ENCODE assay signal across 14 cellular contexts in genomic region chr19:13692096-13692495, GRCh38.
A peak's percentile ranks its signal among the peaks of the same experiment; 100 is the strongest.
DNase-seq lines count a peak whose midpoint lies in the region; ATAC-seq and TF ChIP-seq lines count a peak whose summit lies in the region.
"Had no signal": no experiment of that assay in that cellular context is flagged by ENCODE, and none has a peak within 500 bp of the region (broad histone marks: within the 10 kb centered on the region; RNA-seq: fewer than 3 reads in every experiment).

No MANE protein-coding gene starts in this region.

- DNase-seq in EL = peak; percentile 65
- DNase-seq in NCI-H226 = peak; percentile 6
- peak; percentile 53 for DNase-seq in cerebellar cortex (ENCODE audit: low spot score)
- DNase-seq in neuronal stem cell (ENCODE audit: low spot score) = no peak
- DNase-seq in CD4-positive, alpha-beta memory T cell = no peak
- no peak for DNase-seq in MV-4-11 (lab: John Stamatoyannopoulos, UW)
- no peak for DNase-seq in gastrocnemius medialis
- DNase-seq: activated T-cell treated with anti-CD3 and anti-CD28 coated beads, Interleukin-2, amount 50 U/mL, for 4 hours; DND-41; effector memory CD4-positive, alpha-beta T cell; left ventricle myocardium inferior; NCI-H524; stimulated activated CD8-positive, alpha-beta memory T cell treated with anti-CD3 and anti-CD28 coated beads, Interleukin-4, amount 100 ng/mL, for 48 hours had no signal

- H2BK5ac ChIP-seq in neuronal stem cell (ENCODE audit: low read length) = no peak overlapping the region

- CTCF ChIA-PET in CD4-positive, alpha-beta memory T cell (lab: Charles Lee; ENCODE audit: partially characterized antibody) = no interaction called here

- no peaks in the 10 kb centered on the region for H3K4me1 ChIP-seq in neuronal stem cell (ENCODE audit: control insufficient read depth in 2 of 2, insufficient read depth in 1 of 2, low read depth in 1 of 2, low read length in 2 of 2)
- H3K4me1 ChIP-seq in CD4-positive, alpha-beta memory T cell (ENCODE audit: insufficient read depth, low read length) = no peaks in the 10 kb centered on the region
- H3K4me1 ChIP-seq in gastrocnemius medialis = no peaks in the 10 kb centered on the region
- H3K4me1 ChIP-seq: left ventricle myocardium inferior had no signal

- H3K27ac ChIP-seq in neuronal stem cell (replicated peaks; ENCODE audit: low read length) (no peak overlapping the region), gastrocnemius medialis (no peak overlapping the region)
- no peak overlapping the region for H3K27ac ChIP-seq in CD4-positive, alpha-beta memory T cell (ENCODE audit: low read depth, low read length)
- H3K27ac ChIP-seq: left ventricle myocardium inferior had no signal

- no peak overlapping the region for H3K23ac ChIP-seq in neuronal stem cell (ENCODE audit: low read depth, low read length, poor library complexity)

- H2BK120ac ChIP-seq in neuronal stem cell (ENCODE audit: low read depth, low read length) = no peak overlapping the region

- H3K27me3 ChIP-seq in neuronal stem cell (ENCODE audit: control insufficient read depth in 3 of 3, insufficient read depth in 3 of 3, low read depth in 1 of 3, low read length in 3 of 3) (peaks cover 0 to 11% (median 0%) of the 10 kb centered on the region in 3 experiments), gastrocnemius medialis (no peaks in the 10 kb centered on the region)
- H3K27me3 ChIP-seq in CD4-positive, alpha-beta memory T cell (ENCODE audit: insufficient read depth, low read length) = no peaks in the 10 kb centered on the region

- H4K91ac ChIP-seq in neuronal stem cell (ENCODE audit: low read depth, low read length, poor library complexity) = no peak overlapping the region

- H3K4me2 ChIP-seq in neuronal stem cell (ENCODE audit: insufficient read depth, low read length, poor library complexity, severe bottlenecking) = no peak overlapping the region

- no peaks in the 10 kb centered on the region for H3K4me1 Mint-ChIP-seq in CD4-positive, alpha-beta memory T cell

- H3K36me3 ChIP-seq in neuronal stem cell (replicated peaks in 1 of 2; ENCODE audit: control insufficient read depth in 2 of 2, insufficient read depth in 2 of 2, low read length in 2 of 2) = no peaks in the 10 kb centered on the region
- no peaks in the 10 kb centered on the region for H3K36me3 ChIP-seq in CD4-positive, alpha-beta memory T cell (ENCODE audit: insufficient read depth, low read length)
- H3K36me3 ChIP-seq in gastrocnemius medialis = no peaks in the 10 kb centered on the region
- H3K36me3 ChIP-seq: left ventricle myocardium inferior had no signal

- intact Hi-C loops in CD4-positive, alpha-beta memory T cell (cut with micrococcal nuclease) = no loop called here
- intact Hi-C loops in gastrocnemius medialis (cut with DNase I; ENCODE audit: low total_unique reads) = no loop called here

- in situ Hi-C loops in gastrocnemius medialis (cut with MboI; ENCODE audit: low sequenced_read_pairs in 4 of 4) = no loop called here

- H2AFZ ChIP-seq in neuronal stem cell (ENCODE audit: low read length) = peak overlapping the region; percentile 23

- TF ChIP-seq POLR2A in gastrocnemius medialis (IDR thresholded peaks at IDR 0.05) = no peak

- no peaks in the 10 kb centered on the region for H3K36me3 Mint-ChIP-seq in CD4-positive, alpha-beta memory T cell

- peaks cover 0 to 4% (median 0%) of the 10 kb centered on the region in 8 donors for H3K9me3 Mint-ChIP-seq in CD4-positive, alpha-beta memory T cell
- H3K9me3 Mint-ChIP-seq: activated T-cell treated with anti-CD3 and anti-CD28 coated beads, Interleukin-2, amount 50 U/mL, for 4 hours had no signal

- H3K9me3 ChIP-seq in neuronal stem cell (replicated peaks in 1 of 2; ENCODE audit: control insufficient read depth in 2 of 2, insufficient read depth in 1 of 2, low read depth in 1 of 2, low read length in 2 of 2) (peaks cover 0 to 3% of the 10 kb centered on the region in 2 donors), gastrocnemius medialis (no peaks in the 10 kb centered on the region)
- no peaks in the 10 kb centered on the region for H3K9me3 ChIP-seq in CD4-positive, alpha-beta memory T cell (ENCODE audit: control insufficient read depth in 1 of 2, low read length in 2 of 2)
- H3K9me3 ChIP-seq: left ventricle myocardium inferior had no signal

- no peak overlapping the region for H2AK5ac ChIP-seq in neuronal stem cell (ENCODE audit: low read depth, low read length)

- H3K18ac ChIP-seq in neuronal stem cell (ENCODE audit: low read length) = no peak overlapping the region

- no CpG with 5 or more reads among the region's 7 CpGs for WGBS in neuronal stem cell (ENCODE audit: extremely low coverage in 2 of 2, insufficient read length in 2 of 2, insufficient replicate concordance in 1 of 2), 2 donors

- H3K14ac ChIP-seq in neuronal stem cell (ENCODE audit: low read length) = no peak overlapping the region

- no peak overlapping the region for H4K8ac ChIP-seq in neuronal stem cell (ENCODE audit: low read depth, low read length)

- no peak overlapping the region for H3K9ac ChIP-seq in neuronal stem cell (ENCODE audit: low read depth, low read length, poor library complexity)

- H2BK12ac ChIP-seq in neuronal stem cell (ENCODE audit: low read length) = no peak overlapping the region

- H3K79me1 ChIP-seq in neuronal stem cell (ENCODE audit: low read depth, low read length) = no peaks in the 10 kb centered on the region

- no peak overlapping the region for H3K27ac Mint-ChIP-seq in CD4-positive, alpha-beta memory T cell

- POLR2A ChIA-PET in CD4-positive, alpha-beta memory T cell (lab: Charles Lee; ENCODE audit: partially characterized antibody) = no interaction called here

- no peak overlapping the region for H3K4me3 Mint-ChIP-seq in CD4-positive, alpha-beta memory T cell
- H3K4me3 Mint-ChIP-seq: activated T-cell treated with anti-CD3 and anti-CD28 coated beads, Interleukin-2, amount 50 U/mL, for 4 hours had no signal

- no peak overlapping the region for H3K4ac ChIP-seq in neuronal stem cell (ENCODE audit: low read length)

- H3K27me3 Mint-ChIP-seq in CD4-positive, alpha-beta memory T cell = peaks cover 10 to 31% of the 10 kb centered on the region in 2 donors

- H2BK15ac ChIP-seq in neuronal stem cell (ENCODE audit: low read length) = no peak overlapping the region

- H3K4me3 ChIP-seq in neuronal stem cell (ENCODE audit: low read length in 2 of 2) = no peak overlapping the region
- H3K4me3 ChIP-seq in CD4-positive, alpha-beta memory T cell (ENCODE audit: low read length in 2 of 2) = no peak overlapping the region
- no peak overlapping the region for H3K4me3 ChIP-seq in gastrocnemius medialis
- H3K4me3 ChIP-seq: left ventricle myocardium inferior had no signal

- ATAC-seq in GM21423 (IDR thresholded peaks at IDR 0.05; ENCODE audit: unreplicated experiment) = no peak
- ATAC-seq in gastrocnemius medialis = no peak
- ATAC-seq: activated T-cell treated with anti-CD3 and anti-CD28 coated beads, Interleukin-2, amount 50 U/mL, for 4 hours had no signal

- no peak for TF ChIP-seq CTCF in gastrocnemius medialis (IDR thresholded peaks at IDR 0.05 in 4 of 5, conservative IDR thresholded peaks at IDR 0.05 in 1 of 5)

Comparison
In these comparisons a context has a peak if more than half of its experiments do, and no peak if none do; other contexts are left out.
1. DNase-seq: peak in EL (single experiment), NCI-H226 (single experiment) and cerebellar cortex (single experiment); none in neuronal stem cell (single experiment), CD4-positive, alpha-beta memory T cell (0 of 5), MV-4-11 (single experiment) and gastrocnemius medialis (0 of 2).